ENCODE assay signal across 8 cellular contexts in genomic region chr7:6482743-6483119, GRCh38. TPM values are rescaled to one million over a fixed set of nuclear protein-coding genes. Genes with fewer than 3 reads are reported as not detected.
DNase-seq lines count a peak whose midpoint lies in the region; ATAC-seq, FAIRE-seq and TF ChIP-seq lines count a peak whose summit lies in the region.

No MANE protein-coding gene starts in this region.

- peak overlapping the region; percentile 78 to 97 (median 95) for H3K27ac Mint-ChIP-seq in CD4-positive, alpha-beta memory T cell
- no peak overlapping the region for H3K27ac Mint-ChIP-seq in neural progenitor cell

- no peaks in the 10 kb centered on the region for H3K9me3 ChIP-seq in CD4-positive, alpha-beta memory T cell (ENCODE audit: control insufficient read depth in 1 of 2, low read length in 2 of 2)
- no peaks in the 10 kb centered on the region for H3K9me3 ChIP-seq in H1 (ENCODE audit: insufficient read depth in 2 of 2, low read depth in 1 of 2, low read length in 1 of 2)
- no peaks in the 10 kb centered on the region for H3K9me3 ChIP-seq in neural progenitor cell (ENCODE audit: low read depth)

- no peak for FAIRE-seq in H1 (lab: Jason Lieb, UNC)

- no peak overlapping the region for H2BK15ac ChIP-seq in H1 (ENCODE audit: low read length)

- POLR2A ChIA-PET in CD4-positive, alpha-beta memory T cell (lab: Charles Lee; ENCODE audit: partially characterized antibody), result no interaction called here
- POLR2A ChIA-PET in H1 (lab: Charles Lee; ENCODE audit: partially characterized antibody), result no interaction called here

- H2BK5ac ChIP-seq in H1 (ENCODE audit: low read depth, low read length), result no peak overlapping the region

- peaks cover 0 to 22% of the 10 kb centered on the region in 2 donors for H3K36me3 Mint-ChIP-seq in CD4-positive, alpha-beta memory T cell
- H3K36me3 Mint-ChIP-seq in neural progenitor cell, result peaks cover 13% of the 10 kb centered on the region

- DNase-seq in CD4-positive, alpha-beta memory T cell, result no peak
- DNase-seq in NB4 (ENCODE audit: low read depth) (no peak), H1 (ENCODE audit: low read depth in 1 of 2, low spot score in 2 of 2) (no peak), neural progenitor cell (ENCODE audit: low spot score) (no peak), GM19240 (ENCODE audit: insufficient read length, low spot score) (no peak)

- H2AK5ac ChIP-seq in H1 (ENCODE audit: low read depth, low read length), result no peak overlapping the region

- H3K23ac ChIP-seq in H1 (ENCODE audit: insufficient read length), result no peak overlapping the region

- no peaks in the 10 kb centered on the region for H3K27me3 ChIP-seq in CD4-positive, alpha-beta memory T cell (ENCODE audit: insufficient read depth, low read length)
- H3K27me3 ChIP-seq in H1 (replicated peaks in 1 of 4; ENCODE audit: control insufficient read depth in 3 of 4, extremely low read depth in 1 of 4, insufficient read depth in 3 of 4, low read length in 3 of 4) (peaks cover 0 to 3% (median 0%) of the 10 kb centered on the region in 4 experiments; a peak in 1 of 7 replicates), neural progenitor cell (no peaks in the 10 kb centered on the region)

- H3K14ac ChIP-seq in H1 (ENCODE audit: insufficient read length), result no peak overlapping the region

- H4K5ac ChIP-seq in H1 (ENCODE audit: insufficient read length, low read depth, low read length), result no peak overlapping the region

- H2AFZ ChIP-seq in H1 (ENCODE audit: low read length), result no peak overlapping the region
- H2AFZ ChIP-seq in neural progenitor cell (replicated peaks), result no peak overlapping the region

- TF ChIP-seq POLR2A in NB4 (IDR thresholded peaks at IDR 0.05; ENCODE audit: extremely low read depth, insufficient read length) (no peak), H1 (IDR thresholded peaks at IDR 0.05; ENCODE audit: control extremely low read depth in 1 of 2, low read depth in 2 of 2, low read length in 2 of 2) (no peak)

- H4K20me1 ChIP-seq in H1 (replicated peaks in 1 of 2; ENCODE audit: control insufficient read depth in 1 of 2, insufficient read depth in 2 of 2, low read length in 2 of 2) (peaks cover 6 to 12% of the 10 kb centered on the region in 2 experiments), neural progenitor cell (ENCODE audit: low read depth) (peaks cover 49% of the 10 kb centered on the region)

- H3K9ac ChIP-seq in H1 (replicated peaks in 1 of 4; ENCODE audit: extremely low read depth in 1 of 4, low read depth in 3 of 4, low read length in 3 of 4) (no peak overlapping the region), neural progenitor cell (peak overlapping the region; percentile 66)

- no peak for TF ChIP-seq RAD21 in H1 (IDR thresholded peaks at IDR 0.05 in 1 of 2, conservative IDR thresholded peaks at IDR 0.05 in 1 of 2; ENCODE audit: low read depth in 2 of 2, low read length in 2 of 2)

- H3K4me1 ChIP-seq in CD4-positive, alpha-beta memory T cell (ENCODE audit: insufficient read depth, low read length), result peaks cover 54% of the 10 kb centered on the region
- peaks cover 0 to 3% (median 0%) of the 10 kb centered on the region in 4 experiments; a peak in 1 of 7 replicates for H3K4me1 ChIP-seq in H1 (replicated peaks in 1 of 4; ENCODE audit: control insufficient read depth in 3 of 4, insufficient read depth in 4 of 4, low read length in 3 of 4)
- H3K4me1 ChIP-seq in neural progenitor cell, result no peaks in the 10 kb centered on the region

- intact Hi-C loops in CD4-positive, alpha-beta memory T cell (cut with micrococcal nuclease), result no loop called here

- H3K4ac ChIP-seq in H1 (replicated peaks; ENCODE audit: insufficient read length, low read depth, low read length), result no peak overlapping the region

- TF ChIP-seq EP300 in H1 (IDR thresholded peaks at IDR 0.05; ENCODE audit: borderline replicate concordance in 1 of 2, low read depth in 2 of 2, low read length in 2 of 2), result no peak

- CTCF ChIA-PET in CD4-positive, alpha-beta memory T cell (lab: Charles Lee; ENCODE audit: partially characterized antibody), result no interaction called here
- CTCF ChIA-PET in H1 (lab: Charles Lee; ENCODE audit: partially characterized antibody), result no interaction called here

- H3K56ac ChIP-seq in H1 (replicated peaks; ENCODE audit: insufficient read length, low read depth, low read length), result peak overlapping the region; percentile 64

- peak overlapping the region; percentile 91 to 99 (median 96) for H3K4me3 Mint-ChIP-seq in CD4-positive, alpha-beta memory T cell
- H3K4me3 Mint-ChIP-seq in neural progenitor cell, result peak overlapping the region; percentile 98

- H3K4me3 ChIP-seq in CD4-positive, alpha-beta memory T cell (ENCODE audit: low read length in 2 of 2), result peak overlapping the region in 1 of 2 donors; percentile 80
- H3K4me3 ChIP-seq in NB4 (ENCODE audit: low read depth, low read length) (peak overlapping the region; percentile 92), H1 (ENCODE audit: extremely low read depth in 1 of 4, insufficient read depth in 2 of 4, low read depth in 3 of 4, low read length in 4 of 4) (peak overlapping the region; percentile 70 to 100 (median 82)), neural progenitor cell (peak overlapping the region; percentile 80)

- H3F3A ChIP-seq in neural progenitor cell (ENCODE audit: low read depth), result peaks cover 12% of the 10 kb centered on the region

- ATAC-seq in GM21360 (IDR thresholded peaks at IDR 0.05; ENCODE audit: unreplicated experiment), result no peak
- ATAC-seq in GM21423 (IDR thresholded peaks at IDR 0.05; ENCODE audit: unreplicated experiment), result no peak
- no peak for ATAC-seq in GM18511 (IDR thresholded peaks at IDR 0.05; ENCODE audit: unreplicated experiment)

- TF ChIP-seq CTCF in NB4 (IDR thresholded peaks at IDR 0.05; ENCODE audit: low read depth, low read length) (no peak), H1 (IDR thresholded peaks at IDR 0.05; ENCODE audit: control extremely low read depth in 1 of 3, insufficient read depth in 1 of 3, low read depth in 1 of 3, low read length in 3 of 3) (no peak), neural progenitor cell (IDR thresholded peaks at IDR 0.05) (no peak)

- H3K4me2 ChIP-seq in H1 (ENCODE audit: insufficient read depth in 1 of 2, low read depth in 2 of 2, low read length in 2 of 2) (peak overlapping the region; percentile 70 to 87), neural progenitor cell (peak overlapping the region; percentile 85)

- H3K36me3 ChIP-seq in CD4-positive, alpha-beta memory T cell (ENCODE audit: insufficient read depth, low read length), result peaks cover 4% of the 10 kb centered on the region
- peaks cover 0 to 9% (median 0%) of the 10 kb centered on the region in 4 experiments; a peak in 1 of 8 replicates for H3K36me3 ChIP-seq in H1 (ENCODE audit: control insufficient read depth in 2 of 4, insufficient read depth in 4 of 4, low read length in 3 of 4)
- no peaks in the 10 kb centered on the region for H3K36me3 ChIP-seq in neural progenitor cell

- 73% methylated on average over 6 of the region's 6 CpGs; no CpG with 5 or more reads in 1 of the 2 experiments for WGBS in H1 (ENCODE audit: extremely low coverage in 1 of 2, insufficient coverage in 1 of 2, insufficient read length in 1 of 2, insufficient replicate concordance in 2 of 2, low coverage in 1 of 2, low lambda C conversion rate in 2 of 2, missing lambda C conversion rate in 1 of 2), 2 experiments

- peaks cover 5% of the 10 kb centered on the region for H3K79me1 ChIP-seq in H1 (ENCODE audit: low read depth, low read length)

- peaks cover 36 to 64% (median 49%) of the 10 kb centered on the region in 4 donors for H3K4me1 Mint-ChIP-seq in CD4-positive, alpha-beta memory T cell
- H3K4me1 Mint-ChIP-seq in neural progenitor cell, result peaks cover 7% of the 10 kb centered on the region

- no peak overlapping the region for H3K27ac ChIP-seq in CD4-positive, alpha-beta memory T cell (ENCODE audit: low read depth, low read length)
- H3K27ac ChIP-seq in H1 (ENCODE audit: low read depth, low read length), result no peak overlapping the region
- H3K27ac ChIP-seq in neural progenitor cell, result no peak overlapping the region

- peaks cover 0 to 52% of the 10 kb centered on the region in 2 experiments; a peak in 3 of 4 replicates for H3K79me2 ChIP-seq in H1 (ENCODE audit: control insufficient read depth in 1 of 2, insufficient read depth in 2 of 2, low read length in 2 of 2)
- peaks cover 61% of the 10 kb centered on the region for H3K79me2 ChIP-seq in neural progenitor cell (ENCODE audit: low read depth)

- 0 out of 2 replicates have a peak, but pooled peaks cover 3% of the 10 kb centered on the region for H3K23me2 ChIP-seq in H1 (ENCODE audit: low read depth, low read length)

- H4K91ac ChIP-seq in H1 (replicated peaks; ENCODE audit: insufficient read length, low read length), result no peak overlapping the region

- H2BK120ac ChIP-seq in H1 (replicated peaks; ENCODE audit: low read depth, low read length), result no peak overlapping the region

- no peak overlapping the region for H2BK20ac ChIP-seq in H1 (ENCODE audit: low read length)

- no peak overlapping the region; the same call in 1 of the 2 replicates for H4K8ac ChIP-seq in H1 (ENCODE audit: extremely low read depth, insufficient read depth, low read length)

- H3K27me3 Mint-ChIP-seq in CD4-positive, alpha-beta memory T cell, result no peaks in the 10 kb centered on the region
- no peaks in the 10 kb centered on the region for H3K27me3 Mint-ChIP-seq in neural progenitor cell (ENCODE audit: insufficient read depth, low read depth)

- no peak overlapping the region for H2BK12ac ChIP-seq in H1 (ENCODE audit: low read depth, low read length)

- peaks cover 0 to 3% (median 0%) of the 10 kb centered on the region in 8 donors for H3K9me3 Mint-ChIP-seq in CD4-positive, alpha-beta memory T cell
- H3K9me3 Mint-ChIP-seq in neural progenitor cell, result peaks cover 7% of the 10 kb centered on the region

- H3K18ac ChIP-seq in H1 (ENCODE audit: extremely low read depth, low read length), result no peak overlapping the region

RNA-seq across cellular contexts. Expression of gene KDELR2, which starts 1.2 kb away (rescaled TPM):
- total RNA-seq in CD4-positive, alpha-beta memory T cell, result 10 to 100 TPM; 41.1 to 46.4 TPM
- polyA plus RNA-seq in CD4-positive, alpha-beta memory T cell, result 10 to 100 TPM; 51.6 to 54.3 TPM
- 75.3 and 82.9 TPM in 2 replicates for total RNA-seq in H1 (2021; fragmentation: NEBNext Ultra II Directional; extraction: Animal tissue kit (Norgen Biotek cat#: 25700))
- polyA plus RNA-seq in H1 (2011; rRNA removed), result 54.1 and 66.8 TPM in 2 replicates
- 48.6 TPM for polyA plus RNA-seq in H1 (2011; cell fraction: cytosol; rRNA removed)
- polyA plus RNA-seq in H1 (2011; cell fraction: nucleus; rRNA removed), result 21.9 TPM
- polyA plus RNA-seq in H1 (2012, experiment 1 of 2), result 45.3 to 54.2 TPM (median 47.7 TPM) in 4 replicates
- polyA plus RNA-seq in H1 (2012, experiment 2 of 2), result 35.5 TPM
- 79.4 TPM for polyA plus RNA-seq in H1 (2013, experiment 1 of 2)
- 94.5 TPM for polyA plus RNA-seq in H1 (2013, experiment 2 of 2)
- 57.5 and 65.0 TPM in 2 replicates for polyA minus RNA-seq in H1 (2011; rRNA and poly(A)+ RNA removed)
- 36.8 TPM for polyA minus RNA-seq in H1 (2011; cell fraction: cytosol; rRNA and poly(A)+ RNA removed)
- 25.1 TPM for polyA minus RNA-seq in H1 (2011; cell fraction: nucleus; rRNA and poly(A)+ RNA removed)
- total RNA-seq in neural progenitor cell (ENCODE audit: low replicate concordance), result 73.4 and 87.6 TPM in 2 replicates

RNA-seq across cellular contexts. Expression of gene DAGLB, which starts 35.0 kb away (rescaled TPM):
- total RNA-seq in CD4-positive, alpha-beta memory T cell, result 10 to 100 TPM; 36.4 to 37.0 TPM
- polyA plus RNA-seq in CD4-positive, alpha-beta memory T cell, result 10 to 100 TPM in 1 of 2 donors, 1 to 10 TPM in 1; 5.3 to 12.7 TPM
- 22.1 and 27.0 TPM in 2 replicates for total RNA-seq in H1 (2021; fragmentation: NEBNext Ultra II Directional; extraction: Animal tissue kit (Norgen Biotek cat#: 25700))
- polyA plus RNA-seq in H1 (2011; rRNA removed), result 39.6 and 43.3 TPM in 2 replicates
- polyA plus RNA-seq in H1 (2011; cell fraction: cytosol; rRNA removed), result 26.5 TPM
- 48.0 TPM for polyA plus RNA-seq in H1 (2011; cell fraction: nucleus; rRNA removed)
- polyA plus RNA-seq in H1 (2012, experiment 1 of 2), result 22.5 to 29.8 TPM (median 25.0 TPM) in 4 replicates
- polyA plus RNA-seq in H1 (2012, experiment 2 of 2), result 26.1 TPM
- polyA plus RNA-seq in H1 (2013, experiment 1 of 2), result 27.5 TPM
- polyA plus RNA-seq in H1 (2013, experiment 2 of 2), result 25.2 TPM
- polyA minus RNA-seq in H1 (2011; rRNA and poly(A)+ RNA removed), result 70.6 and 75.3 TPM in 2 replicates
- 28.5 TPM for polyA minus RNA-seq in H1 (2011; cell fraction: cytosol; rRNA and poly(A)+ RNA removed)
- 69.8 TPM for polyA minus RNA-seq in H1 (2011; cell fraction: nucleus; rRNA and poly(A)+ RNA removed)
- total RNA-seq in neural progenitor cell (ENCODE audit: low replicate concordance), result 28.0 and 36.1 TPM in 2 replicates
